Comparison of ENCODE assay signal across 9 cellular contexts in genomic region chr16:590875-591200, GRCh38. TPM values are rescaled to one million over a fixed set of nuclear protein-coding genes. Genes with fewer than 3 reads are reported as not detected.
A peak's percentile ranks its signal among the peaks of the same experiment; 100 is the strongest.
DNase-seq lines count a peak whose midpoint lies in the region; ATAC-seq, FAIRE-seq and TF ChIP-seq lines count a peak whose summit lies in the region.
"Had no signal": no experiment of that assay in that cellular context is flagged by ENCODE, and none has a peak within 500 bp of the region (broad histone marks: within the 10 kb centered on the region; RNA-seq: fewer than 3 reads in every experiment).

No MANE protein-coding gene starts in this region.

- BruUV-seq in Caco-2 (replicated peaks; lab: Mats Ljungman, UMichigan) (no TSS peak), Panc1 (replicated peaks; lab: Mats Ljungman, UMichigan) (no TSS peak)

- no peak for ATAC-seq in Panc1
- no peak for ATAC-seq in pancreas
- no peak for ATAC-seq in GM18873 (IDR thresholded peaks at IDR 0.05; ENCODE audit: low FRiP score, unreplicated experiment)

- H3K27ac ChIP-seq in Panc1 (ENCODE audit: low read length) = peak overlapping the region; percentile 20
- H3K27ac ChIP-seq in pancreas = peak overlapping the region; percentile 72 to 98 (median 97)

- no peak for FAIRE-seq in pancreas (lab: Jason Lieb, UNC)

- peaks cover 25% of the 10 kb centered on the region for H3K4me1 Mint-ChIP-seq in Caco-2 (ENCODE audit: low read depth, unreplicated experiment)

- 26 to 30% methylated on average over 6 of the region's 6 CpGs for WGBS in pancreas, 2 donors

- peak overlapping the region; percentile 75 for H3K4me3 Mint-ChIP-seq in Caco-2 (ENCODE audit: unreplicated experiment)

- H3K9me3 Mint-ChIP-seq in Caco-2 (ENCODE audit: unreplicated experiment) = no peaks in the 10 kb centered on the region

- H3K27me3 ChIP-seq in Caco-2 (replicated peaks; ENCODE audit: control insufficient read depth, insufficient read depth, low read length) = no peaks in the 10 kb centered on the region
- H3K27me3 ChIP-seq in Panc1 (ENCODE audit: control insufficient read depth, insufficient read depth, low read length) = no peaks in the 10 kb centered on the region
- no peaks in the 10 kb centered on the region for H3K27me3 ChIP-seq in pancreas

- intact Hi-C loops in Caco-2 (cut with micrococcal nuclease; ENCODE audit: unreplicated experiment) = no loop called here
- intact Hi-C loops in Panc1 (cut with micrococcal nuclease; ENCODE audit: unreplicated experiment) = no loop called here
- intact Hi-C loops in pancreas (cut with DNase I) = no loop called here

- H3K4me3 ChIP-seq in Caco-2 (ENCODE audit: low read depth, low read length) (peak overlapping the region; percentile 62), Panc1 (ENCODE audit: low read depth in 2 of 2, low read length in 2 of 2) (peak overlapping the region; percentile 65 to 78), epithelial cell of esophagus (ENCODE audit: low read length) (peak overlapping the region; percentile 88), pancreas (peak overlapping the region; percentile 43 to 69 (median 65))

- CTCF ChIA-PET in Caco-2 (lab: Charles Lee) (interaction anchor here (0.8 kb wide), 1 partner anchor 46 kb away, joined by 4 read pairs; no protein-coding TSS in a partner anchor), Panc1 (lab: Charles Lee) (interaction anchor here (1.0 kb wide), 1 partner anchor 19 kb away, joined by 3 read pairs; no protein-coding TSS in a partner anchor)

- H3K36me3 ChIP-seq in Caco-2 (ENCODE audit: control insufficient read depth, insufficient read depth, low read length) (no peaks in the 10 kb centered on the region; the same call in 1 of the 2 replicates), Panc1 (ENCODE audit: control insufficient read depth, insufficient read depth, low read length) (no peaks in the 10 kb centered on the region), pancreas (no peaks in the 10 kb centered on the region)

- no peaks in the 10 kb centered on the region for H3K27me3 Mint-ChIP-seq in Caco-2 (ENCODE audit: insufficient read depth, unreplicated experiment)

- peaks cover 37% of the 10 kb centered on the region for H3K36me3 Mint-ChIP-seq in Caco-2 (ENCODE audit: insufficient read depth, unreplicated experiment)

- H3K9me3 ChIP-seq in Caco-2 (no peaks in the 10 kb centered on the region), Panc1 (ENCODE audit: control insufficient read depth, insufficient read depth, low read depth, low read length) (no peaks in the 10 kb centered on the region), pancreas (no peaks in the 10 kb centered on the region)

- peak overlapping the region; percentile 37 for H3K27ac Mint-ChIP-seq in Caco-2 (ENCODE audit: unreplicated experiment)

- TF ChIP-seq CTCF in Caco-2 (IDR thresholded peaks at IDR 0.05; ENCODE audit: insufficient read depth in 1 of 2, low read depth in 1 of 2, low read length in 1 of 2, severe bottlenecking in 1 of 2, unreplicated experiment in 1 of 2) (no peak), Panc1 (IDR thresholded peaks at IDR 0.05) (no peak), epithelial cell of esophagus (IDR thresholded peaks at IDR 0.05; ENCODE audit: insufficient read depth, low read depth, low read length, missing control alignments) (no peak), pancreas (IDR thresholded peaks at IDR 0.05) (no peak), GM13976 (IDR thresholded peaks at IDR 0.05; ENCODE audit: borderline replicate concordance, control extremely low read depth, extremely low read depth, insufficient read depth, missing control alignments) (no peak)

- POLR2A ChIA-PET in Caco-2 (lab: Charles Lee) = interaction anchor here (0.6 to 1.2 kb wide), 2 partner anchors 356 to 1565 kb away, joined by 5 to 6 read pairs; partner anchors contain the start of gene TRAF7
- POLR2A ChIA-PET in Panc1 (lab: Charles Lee) = no interaction called here

- H3K4me1 ChIP-seq in Caco-2 (peaks cover 32% of the 10 kb centered on the region), Panc1 (ENCODE audit: control insufficient read depth, insufficient read depth, low read length) (peaks cover 40% of the 10 kb centered on the region), pancreas (peaks cover 47 to 61% (median 56%) of the 10 kb centered on the region in 3 donors)

- DNase-seq in Caco-2 (no peak), Panc1 (ENCODE audit: low read depth, low spot score) (no peak), epithelial cell of esophagus (ENCODE audit: low read depth) (no peak), pancreas (no peak), GM13976 (ENCODE audit: low spot score) (no peak), GM19240 (ENCODE audit: insufficient read length, low spot score) (no peak), H4 (ENCODE audit: low spot score) (no peak)
- DNase-seq: NCI-H748 treated with DMSO at 0.1 percent for 48 hours had no signal

- in situ Hi-C loops in Panc1 (cut with HindIII; ENCODE audit: low pct_unique_long_range_greater_than_20kb, low sequenced_read_pairs) = no loop called here
- in situ Hi-C loops in GM13976 (cut with MboI; ENCODE audit: low sequenced_read_pairs, unreplicated experiment) = no loop called here

RNA-seq across cellular contexts. Expression of gene RAB40C, which starts 1.0 kb away (rescaled TPM):
- total RNA-seq in Caco-2 (2022) (18.7 and 19.1 TPM in 2 replicates), Panc1 (2021; ENCODE audit: unreplicated experiment) (30.7 TPM), pancreas (10 to 100 TPM; 19.4 to 42.4 (median 30.6) TPM)
- 44.4 TPM for polyA plus RNA-seq in Panc1 (2012; ENCODE audit: insufficient read length)
- polyA plus RNA-seq in pancreas = 10 to 100 TPM; 47.0 to 71.4 TPM
- total RNA-seq in H4 (2014; rRNA removed; shearing (Covaris generic)) = 4.4 and 5.1 TPM in 2 replicates

RNA-seq across cellular contexts. Expression of gene PIGQ, which starts 21.1 kb away (rescaled TPM):
- total RNA-seq in Caco-2 (2022) (45.3 and 45.8 TPM in 2 replicates), Panc1 (2021; ENCODE audit: unreplicated experiment) (83.5 TPM), pancreas (10 to 100 TPM; 29.7 to 48.4 (median 40.0) TPM)
- polyA plus RNA-seq in Panc1 (2012; ENCODE audit: insufficient read length) = 84.1 TPM
- 100 to 1,000 TPM in 1 of 2 donors, 10 to 100 TPM in 1; 79.5 to 165 TPM for polyA plus RNA-seq in pancreas
- 7.6 and 7.7 TPM in 2 replicates for total RNA-seq in H4 (2014; rRNA removed; shearing (Covaris generic))

RNA-seq across cellular contexts. Expression of gene NHLRC4, which starts 24.0 kb away (rescaled TPM):
- total RNA-seq in Caco-2 (2022) (not detected in 2 replicates), Panc1 (2021; ENCODE audit: unreplicated experiment) (4.0 TPM), pancreas (under 1 TPM in 4 of 6 donors, not detected in 2; 0.08 to 0.28 (median 0.14) TPM)
- 5.2 TPM for polyA plus RNA-seq in Panc1 (2012; ENCODE audit: insufficient read length)
- polyA plus RNA-seq in pancreas = under 1 TPM; 0.05 to 0.27 TPM
- 0.06 and 0.43 TPM in 2 replicates for total RNA-seq in H4 (2014; rRNA removed; shearing (Covaris generic))

RNA-seq across cellular contexts. Expression of gene PRR35, which starts 30.6 kb away (rescaled TPM):
- total RNA-seq in Caco-2 (2022) = 0.14 TPM in 1 of 2 replicates, not detected in the other
- total RNA-seq in Panc1 (2021; ENCODE audit: unreplicated experiment) = 2.2 TPM
- 3.9 TPM for polyA plus RNA-seq in Panc1 (2012; ENCODE audit: insufficient read length)
- total RNA-seq in pancreas = 1 to 10 TPM in 1 of 6 donors, under 1 TPM in 5; 0.09 to 1.0 (median 0.70) TPM
- under 1 TPM; 0.38 to 0.72 TPM for polyA plus RNA-seq in pancreas
- not detected in 2 replicates for total RNA-seq in H4 (2014; rRNA removed; shearing (Covaris generic))

RNA-seq across cellular contexts. Expression of gene WFIKKN1, which starts 39.9 kb away (rescaled TPM):
- 0.39 and 0.54 TPM in 2 replicates for total RNA-seq in Caco-2 (2022)
- 2.0 TPM for total RNA-seq in Panc1 (2021; ENCODE audit: unreplicated experiment)
- polyA plus RNA-seq in Panc1 (2012; ENCODE audit: insufficient read length) = 2.1 TPM
- 1 to 10 TPM in 3 of 6 donors, under 1 TPM in 3; 0.75 to 2.0 (median 1.2) TPM for total RNA-seq in pancreas
- 10 to 100 TPM in 1 of 2 donors, 1 to 10 TPM in 1; 2.6 to 13.8 TPM for polyA plus RNA-seq in pancreas
- total RNA-seq in H4 (2014; rRNA removed; shearing (Covaris generic)) = not detected in 2 replicates
